In the genomic region with DNA sequence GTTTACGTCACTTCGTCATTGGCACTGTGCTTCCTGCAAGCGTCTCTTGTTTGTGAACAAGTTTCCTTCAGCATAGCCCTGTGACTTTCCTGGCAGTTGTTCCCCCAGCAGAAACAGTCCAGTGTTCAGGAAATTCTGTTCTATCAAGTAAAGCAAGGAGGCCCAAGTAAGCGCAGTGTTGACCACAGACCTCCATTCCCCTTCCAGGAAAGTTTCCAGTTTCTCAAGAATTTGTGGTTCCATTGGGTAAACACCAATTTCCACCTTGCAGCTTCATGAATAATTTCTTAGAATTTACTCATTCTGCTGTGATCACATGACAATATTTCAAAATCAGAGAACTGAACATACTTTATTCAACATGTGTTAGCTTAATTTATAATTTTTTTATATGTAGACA, we compare ENCODE assay signal across 24 cellular contexts.
"Had no signal": no experiment of that assay in that cellular context is flagged by ENCODE, and none has a peak within 500 bp of the region (broad histone marks: within the 10 kb centered on the region; RNA-seq: fewer than 3 reads in every experiment).

No MANE protein-coding gene starts in this region.

- H3K27ac ChIP-seq: left ventricle myocardium inferior, lower lobe of right lung, pancreas, right atrium auricular region, stomach, thyroid gland had no signal

- DNase-seq: cortex of kidney; effector memory CD8-positive, alpha-beta T cell; erythroblast; hypothalamus; immature natural killer cell; islet precursor cell; kidney glomerular epithelial cell; left colon; left ventricle myocardium inferior; lower lobe of right lung; natural killer cell; pancreas; stimulated activated CD4-positive, alpha-beta T cell treated with anti-CD3 and anti-CD28 coated beads, Interleukin-12 subunit alpha, Interleukin-12 subunit beta, amount 100 ng/mL, for 4 hours; stimulated activated CD4-positive, alpha-beta T cell treated with anti-CD3 and anti-CD28 coated beads, Interleukin-1b, Interleukin-23, amount 100 ng/mL, for 48 hours; stimulated activated CD4-positive, alpha-beta T cell treated with anti-CD3 and anti-CD28 coated beads, Interleukin-4, amount 100 ng/mL, for 1 hour; stimulated activated CD8-positive, alpha-beta memory T cell treated with anti-CD3 and anti-CD28 coated beads, Interleukin-4, amount 100 ng/mL, for 48 hours; stimulated activated naive CD4-positive, alpha-beta T cell treated with Interleukin-2 at 50 U/mL for 16 hours; stomach; thyroid gland; trophoblast cell had no signal

- ATAC-seq: effector memory CD8-positive, alpha-beta T cell; left colon; natural killer cell; pancreas; sciatic nerve had no signal

- H3K27ac Mint-ChIP-seq: effector memory CD8-positive, alpha-beta T cell; immature natural killer cell; memory B cell; natural killer cell had no signal

- H3K4me3 Mint-ChIP-seq: effector memory CD8-positive, alpha-beta T cell; immature natural killer cell; memory B cell; natural killer cell had no signal

- H3K9me3 ChIP-seq: lower lobe of right lung, pancreas, thyroid gland had no signal

- H3K4me1 ChIP-seq: left ventricle myocardium inferior, lower lobe of right lung, pancreas, right atrium auricular region, stomach, thyroid gland had no signal

- H3K36me3 ChIP-seq: left ventricle myocardium inferior, lower lobe of right lung, pancreas, right atrium auricular region, stomach, thyroid gland had no signal

- H3K4me1 Mint-ChIP-seq: immature natural killer cell, memory B cell, natural killer cell had no signal

- H3K36me3 Mint-ChIP-seq: immature natural killer cell, memory B cell, natural killer cell had no signal

- H3K9me3 Mint-ChIP-seq: effector memory CD8-positive, alpha-beta T cell; natural killer cell had no signal

- H3K27me3 ChIP-seq: pancreas, right atrium auricular region, stomach, thyroid gland had no signal

- H3K4me3 ChIP-seq: left ventricle myocardium inferior, lower lobe of right lung, pancreas, right atrium auricular region, smooth muscle cell, stomach, thyroid gland had no signal
